Comparison of ENCODE assay signal across 8 cellular contexts in genomic region chr9:124040935-124041816, GRCh38. TPM values are rescaled to one million over a fixed set of nuclear protein-coding genes. Genes with fewer than 3 reads are reported as not detected.
DNase-seq lines count a peak whose midpoint lies in the region; TF ChIP-seq lines count a peak whose summit lies in the region.

No MANE protein-coding gene starts in this region.

- no peaks in the 10 kb centered on the region for H3K36me3 Mint-ChIP-seq in progenitor cell of endocrine pancreas (ENCODE audit: insufficient read depth)

- no peaks in the 10 kb centered on the region for H3K36me3 ChIP-seq in cardiac muscle cell

- peaks cover 88% of the 10 kb centered on the region for H3K27me3 Mint-ChIP-seq in progenitor cell of endocrine pancreas

- H3K4me3 Mint-ChIP-seq in progenitor cell of endocrine pancreas (ENCODE audit: low read depth): no peak overlapping the region

- H3K9me3 Mint-ChIP-seq in progenitor cell of endocrine pancreas (ENCODE audit: low read depth): no peaks in the 10 kb centered on the region

- H3K27ac ChIP-seq in cardiac muscle cell: no peak overlapping the region

- no peak overlapping the region for H3K27ac Mint-ChIP-seq in progenitor cell of endocrine pancreas

- H3K9me3 ChIP-seq in cardiac muscle cell (ENCODE audit: low read depth): no peaks in the 10 kb centered on the region

- TF ChIP-seq CTCF in cardiac muscle cell (IDR thresholded peaks at IDR 0.05; ENCODE audit: low read depth, low read length): peak; percentile 87
- TF ChIP-seq CTCF in progenitor cell of endocrine pancreas (IDR thresholded peaks at IDR 0.05; ENCODE audit: unreplicated experiment): peak; percentile 100

- H3K4me1 ChIP-seq in cardiac muscle cell (ENCODE audit: low read depth): peaks cover 4% of the 10 kb centered on the region

- H3K4me1 Mint-ChIP-seq in progenitor cell of endocrine pancreas (ENCODE audit: low read depth): peaks cover 2% of the 10 kb centered on the region

- peaks cover 95% of the 10 kb centered on the region for H3K27me3 ChIP-seq in cardiac muscle cell

- DNase-seq in DMS 273 (lab: John Stamatoyannopoulos, UW; ENCODE audit: unreplicated experiment): peak; percentile 76
- DNase-seq in DMS 273 treated with DMSO at 0.1 percent for 48 hours (lab: John Stamatoyannopoulos, UW): no peak
- DNase-seq in NCI-H1694 (lab: John Stamatoyannopoulos, UW): peak; percentile 11
- peak; percentile 28 for DNase-seq in activated gamma-delta T cell (lab: John Stamatoyannopoulos, UW)
- peak in 1 of 2 donors; percentile 52 for DNase-seq in cardiac muscle cell (ENCODE audit: low read depth in 1 of 2, low spot score in 1 of 2)
- peak; percentile 58 for DNase-seq in progenitor cell of endocrine pancreas (ENCODE audit: low spot score, unreplicated experiment)
- DNase-seq in COR-L47 (lab: John Stamatoyannopoulos, UW): no peak
- no peak for DNase-seq in NCI-H1105 (lab: John Stamatoyannopoulos, UW)

- peak overlapping the region; percentile 38 for H3K4me3 ChIP-seq in cardiac muscle cell

RNA-seq across cellular contexts. Expression of gene LHX2, which starts 29.6 kb away (rescaled TPM):
- 0.53 and 1.3 TPM in 2 replicates for total RNA-seq in cardiac muscle cell
- 0.60 and 2.2 TPM in 2 replicates for polyA plus RNA-seq in cardiac muscle cell
- 0.24 TPM in 1 of 2 replicates, not detected in the other for total RNA-seq in progenitor cell of endocrine pancreas

Comparison
In these comparisons a context has a peak if more than half of its experiments do, and no peak if none do; other contexts are left out.
1. DNase-seq: peak in DMS 273 (single experiment), NCI-H1694 (single experiment), activated gamma-delta T cell (single experiment) and progenitor cell of endocrine pancreas (single experiment); none in DMS 273 treated with DMSO at 0.1 percent for 48 hours (single experiment), COR-L47 (single experiment) and NCI-H1105 (single experiment).